ENCODE assay signal across 1 cellular context in genomic region chr5:96115467-96115812, GRCh38.
A peak's percentile ranks its signal among the peaks of the same experiment; 100 is the strongest.
TF ChIP-seq lines count a peak whose summit lies in the region.

No MANE protein-coding gene starts in this region.

TF ChIP-seq in HepG2, 621 proteins besides CTCF, POLR2A, EP300 and RAD21:
- no peak for TF ChIP-seq SOX6 (IDR thresholded peaks at IDR 0.05)
- 0 out of 2 replicates have a peak, but pooled peaks have one; percentile 9 for TF ChIP-seq SOX6 (CRISPR knock-in tag; IDR thresholded peaks at IDR 0.05)
- TF ChIP-seq ESRRA (CRISPR knock-in tag; IDR thresholded peaks at IDR 0.05; ENCODE audit: low read depth) = no peak
- TF ChIP-seq MIXL1 (CRISPR knock-in tag; IDR thresholded peaks at IDR 0.05) = 0 out of 2 replicates have a peak, but pooled peaks have one; percentile 9
- TF ChIP-seq, protein P1, sequence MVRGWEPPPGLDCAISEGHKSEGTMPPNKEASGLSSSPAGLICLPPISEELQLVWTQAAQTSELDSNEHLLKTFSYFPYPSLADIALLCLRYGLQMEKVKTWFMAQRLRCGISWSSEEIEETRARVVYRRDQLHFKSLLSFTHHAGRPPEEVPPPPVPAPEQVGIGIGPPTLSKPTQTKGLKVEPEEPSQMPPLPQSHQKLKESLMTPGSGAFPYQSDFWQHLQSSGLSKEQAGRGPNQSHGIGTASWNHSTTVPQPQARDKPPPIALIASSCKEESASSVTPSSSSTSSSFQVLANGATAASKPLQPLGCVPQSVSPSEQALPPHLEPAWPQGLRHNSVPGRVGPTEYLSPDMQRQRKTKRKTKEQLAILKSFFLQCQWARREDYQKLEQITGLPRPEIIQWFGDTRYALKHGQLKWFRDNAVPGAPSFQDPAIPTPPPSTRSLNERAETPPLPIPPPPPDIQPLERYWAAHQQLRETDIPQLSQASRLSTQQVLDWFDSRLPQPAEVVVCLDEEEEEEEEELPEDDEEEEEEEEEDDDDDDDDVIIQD (CRISPR knock-in tag; IDR thresholded peaks at IDR 0.05; ENCODE audit: low read depth) = peak; percentile 1; the same call in 1 of the 2 replicates
- TF ChIP-seq GATAD2A (CRISPR knock-in tag; IDR thresholded peaks at IDR 0.05) = peak; percentile 37; the same call in 1 of the 2 replicates
- no peak for TF ChIP-seq ZFP41 (CRISPR knock-in tag; IDR thresholded peaks at IDR 0.05; ENCODE audit: borderline replicate concordance)
- no peak for TF ChIP-seq ZBTB40 (IDR thresholded peaks at IDR 0.05)
- peak; percentile 76; the same call in 1 of the 2 replicates for TF ChIP-seq ZBTB40 (CRISPR knock-in tag; IDR thresholded peaks at IDR 0.05)
- no peak for TF ChIP-seq ZNF33A (CRISPR knock-in tag; IDR thresholded peaks at IDR 0.05; ENCODE audit: borderline replicate concordance)
- TF ChIP-seq, protein P2, sequence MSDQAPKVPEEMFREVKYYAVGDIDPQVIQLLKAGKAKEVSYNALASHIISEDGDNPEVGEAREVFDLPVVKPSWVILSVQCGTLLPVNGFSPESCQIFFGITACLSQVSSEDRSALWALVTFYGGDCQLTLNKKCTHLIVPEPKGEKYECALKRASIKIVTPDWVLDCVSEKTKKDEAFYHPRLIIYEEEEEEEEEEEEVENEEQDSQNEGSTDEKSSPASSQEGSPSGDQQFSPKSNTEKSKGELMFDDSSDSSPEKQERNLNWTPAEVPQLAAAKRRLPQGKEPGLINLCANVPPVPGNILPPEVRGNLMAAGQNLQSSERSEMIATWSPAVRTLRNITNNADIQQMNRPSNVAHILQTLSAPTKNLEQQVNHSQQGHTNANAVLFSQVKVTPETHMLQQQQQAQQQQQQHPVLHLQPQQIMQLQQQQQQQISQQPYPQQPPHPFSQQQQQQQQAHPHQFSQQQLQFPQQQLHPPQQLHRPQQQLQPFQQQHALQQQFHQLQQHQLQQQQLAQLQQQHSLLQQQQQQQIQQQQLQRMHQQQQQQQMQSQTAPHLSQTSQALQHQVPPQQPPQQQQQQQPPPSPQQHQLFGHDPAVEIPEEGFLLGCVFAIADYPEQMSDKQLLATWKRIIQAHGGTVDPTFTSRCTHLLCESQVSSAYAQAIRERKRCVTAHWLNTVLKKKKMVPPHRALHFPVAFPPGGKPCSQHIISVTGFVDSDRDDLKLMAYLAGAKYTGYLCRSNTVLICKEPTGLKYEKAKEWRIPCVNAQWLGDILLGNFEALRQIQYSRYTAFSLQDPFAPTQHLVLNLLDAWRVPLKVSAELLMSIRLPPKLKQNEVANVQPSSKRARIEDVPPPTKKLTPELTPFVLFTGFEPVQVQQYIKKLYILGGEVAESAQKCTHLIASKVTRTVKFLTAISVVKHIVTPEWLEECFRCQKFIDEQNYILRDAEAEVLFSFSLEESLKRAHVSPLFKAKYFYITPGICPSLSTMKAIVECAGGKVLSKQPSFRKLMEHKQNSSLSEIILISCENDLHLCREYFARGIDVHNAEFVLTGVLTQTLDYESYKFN (CRISPR knock-in tag; conservative IDR thresholded peaks at IDR 0.05) = 0 out of 2 replicates have a peak, but pooled peaks have one; percentile 6
- peak; percentile 9 for TF ChIP-seq ASH2L (IDR thresholded peaks at IDR 0.05; ENCODE audit: insufficient read length, low read depth, low read length)
